ENCODE assay signal across 8 cellular contexts in genomic region chr3:18442743-18443669, GRCh38. TPM values are rescaled to one million over a fixed set of nuclear protein-coding genes. Genes with fewer than 3 reads are reported as not detected.
DNase-seq lines count a peak whose midpoint lies in the region; ATAC-seq and TF ChIP-seq lines count a peak whose summit lies in the region.

No MANE protein-coding gene starts in this region.

- TF ChIP-seq CTCF in activated B cell treated with CpG ODN at 0.5 μM for 24 hours (IDR thresholded peaks at IDR 0.05): no peak

- H3K4me3 Mint-ChIP-seq in activated B cell treated with CpG ODN at 0.5 μM for 24 hours (peak overlapping the region; percentile 93), immature natural killer cell (peak overlapping the region; percentile 95 to 100 (median 97))
- H3K4me3 Mint-ChIP-seq in stimulated activated memory B cell treated with anti-CD40 and anti-IgM and Interleukin-4, amounts not matched to agents 10 μg/mL and 1 μg/mL and 100 μg/mL, for 72 hours: peak overlapping the region; percentile 86

- DNase-seq in NCI-H2029 treated with DMSO at 0.1 percent for 48 hours (lab: John Stamatoyannopoulos, UW) (peak; percentile 40), NCI-H2029 (lab: John Stamatoyannopoulos, UW) (no peak), activated B cell treated with CpG ODN at 0.5 μM for 24 hours (no peak), immature natural killer cell (no peak)

- CTCF ChIA-PET in activated B cell treated with CpG ODN at 0.5 μM for 24 hours (lab: Charles Lee): no interaction called here

- H3K27me3 Mint-ChIP-seq in activated B cell treated with CpG ODN at 0.5 μM for 24 hours: peaks cover 5% of the 10 kb centered on the region
- peaks cover 9 to 15% (median 10%) of the 10 kb centered on the region in 3 donors for H3K27me3 Mint-ChIP-seq in immature natural killer cell (ENCODE audit: low read depth in 3 of 3)
- H3K27me3 Mint-ChIP-seq in stimulated activated memory B cell treated with anti-CD40 and anti-IgM and Interleukin-4, amounts not matched to agents 10 μg/mL and 1 μg/mL and 100 μg/mL, for 72 hours: peaks cover 34% of the 10 kb centered on the region

- H3K36me3 Mint-ChIP-seq in activated B cell treated with CpG ODN at 0.5 μM for 24 hours (ENCODE audit: low read depth): peaks cover 11% of the 10 kb centered on the region
- H3K36me3 Mint-ChIP-seq in immature natural killer cell: peaks cover 0 to 2% (median under 1%) of the 10 kb centered on the region in 3 donors
- no peaks in the 10 kb centered on the region for H3K36me3 Mint-ChIP-seq in stimulated activated memory B cell treated with anti-CD40 and anti-IgM and Interleukin-4, amounts not matched to agents 10 μg/mL and 1 μg/mL and 100 μg/mL, for 72 hours

- intact Hi-C loops in activated B cell treated with CpG ODN at 0.5 μM for 24 hours (cut with micrococcal nuclease): loop anchor here (5.0 kb wide), 1 partner anchor 704 kb away; the partner anchor contains the start of gene KCNH8

- H3K27ac Mint-ChIP-seq in activated B cell treated with CpG ODN at 0.5 μM for 24 hours (peak overlapping the region; percentile 91), immature natural killer cell (peak overlapping the region; percentile 85 to 96 (median 94))
- peak overlapping the region; percentile 84 for H3K27ac Mint-ChIP-seq in stimulated activated memory B cell treated with anti-CD40 and anti-IgM and Interleukin-4, amounts not matched to agents 10 μg/mL and 1 μg/mL and 100 μg/mL, for 72 hours

- H3K4me1 Mint-ChIP-seq in activated B cell treated with CpG ODN at 0.5 μM for 24 hours (peaks cover 73% of the 10 kb centered on the region), immature natural killer cell (peaks cover 72 to 84% of the 10 kb centered on the region in 2 donors)
- H3K4me1 Mint-ChIP-seq in stimulated activated memory B cell treated with anti-CD40 and anti-IgM and Interleukin-4, amounts not matched to agents 10 μg/mL and 1 μg/mL and 100 μg/mL, for 72 hours: peaks cover 51% of the 10 kb centered on the region

- H3K9me3 Mint-ChIP-seq in activated B cell treated with CpG ODN at 0.5 μM for 24 hours (peaks cover under 1% of the 10 kb centered on the region), immature natural killer cell (peaks cover 0 to 3% (median under 1%) of the 10 kb centered on the region in 6 donors)
- peaks cover under 1% of the 10 kb centered on the region for H3K9me3 Mint-ChIP-seq in stimulated activated memory B cell treated with anti-CD40 and anti-IgM and Interleukin-4, amounts not matched to agents 10 μg/mL and 1 μg/mL and 100 μg/mL, for 72 hours

- POLR2A ChIA-PET in activated B cell treated with CpG ODN at 0.5 μM for 24 hours (lab: Charles Lee): interaction anchor here (0.8 to 1.7 kb wide), 3 partner anchors 18 to 20 kb away, joined by 3 to 4 read pairs (median 4); partner anchors contain the start of gene SATB1

- ATAC-seq in activated B cell treated with CpG ODN at 0.5 μM for 24 hours (ENCODE audit: low read depth) (no peak), HG03196 (IDR thresholded peaks at IDR 0.05; ENCODE audit: unreplicated experiment) (no peak), HG02884 (IDR thresholded peaks at IDR 0.05; ENCODE audit: unreplicated experiment) (no peak), HG02763 (IDR thresholded peaks at IDR 0.05; ENCODE audit: unreplicated experiment) (no peak)
- no peak for ATAC-seq in stimulated activated memory B cell treated with anti-CD40 and anti-IgM and Interleukin-4, amounts not matched to agents 10 μg/mL and 1 μg/mL and 100 μg/mL, for 72 hours

RNA-seq across cellular contexts. Expression of gene SATB1, which starts 17.9 kb away (rescaled TPM):
- total RNA-seq in activated B cell treated with CpG ODN at 0.5 μM for 24 hours: 23.0 and 30.8 TPM in 2 replicates
- polyA plus RNA-seq in immature natural killer cell: 10 to 100 TPM; 42.7 to 100.0 (median 76.0) TPM
